8 cellular contexts compared by ENCODE assay signal in genomic region chr4:188976644-188977115, GRCh38.
A peak's percentile ranks its signal among the peaks of the same experiment; 100 is the strongest.
DNase-seq lines count a peak whose midpoint lies in the region; ATAC-seq, FAIRE-seq and TF ChIP-seq lines count a peak whose summit lies in the region.

No MANE protein-coding gene starts in this region.

- TF ChIP-seq CTCF in LNCaP clone FGC (IDR thresholded peaks at IDR 0.05; ENCODE audit: control insufficient read depth, extremely low read depth, insufficient read depth), result no peak

- H3K4me3 ChIP-seq in LNCaP clone FGC (ENCODE audit: low read depth, low read length), result no peak overlapping the region
- H3K4me3 ChIP-seq in small intestine (ENCODE audit: low read depth in 1 of 2, low read length in 2 of 2), result no peak overlapping the region

- no peaks in the 10 kb centered on the region for H3K27me3 ChIP-seq in small intestine (ENCODE audit: control insufficient read depth in 2 of 2, insufficient read depth in 2 of 2, low read length in 2 of 2)

- no peaks in the 10 kb centered on the region for H3K9me3 ChIP-seq in small intestine (ENCODE audit: control insufficient read depth, low read depth)

- FAIRE-seq in small intestine (lab: Jason Lieb, UNC), result no peak

- 6 to 17% (median 16%) methylated on average over 2 of the region's 2 CpGs for WGBS in small intestine, 3 donors

- no peak overlapping the region for H3K27ac ChIP-seq in small intestine (ENCODE audit: low read depth in 1 of 2, low read length in 1 of 2)

- DNase-seq in AG08395 (ENCODE audit: low spot score), result peak; percentile 33
- DNase-seq in LNCaP clone FGC (ENCODE audit: low read depth), result peak; percentile 47
- DNase-seq in SW480 (ENCODE audit: low spot score), result peak; percentile 27
- peak; percentile 8 for DNase-seq in inferior parietal cortex (ENCODE audit: extremely low spot score)
- no peak for DNase-seq in small intestine
- no peak for DNase-seq in stimulated activated CD4-positive, alpha-beta T cell treated with anti-CD3 and anti-CD28 coated beads, Interleukin-2, amount 100 ng/mL, for 24 hours
- DNase-seq in NCI-H446 treated with DMSO at 0.1 percent for 48 hours (lab: John Stamatoyannopoulos, UW), result no peak

- H3K4me1 ChIP-seq in small intestine (ENCODE audit: control insufficient read depth in 2 of 2, insufficient read depth in 1 of 2, low read depth in 1 of 2, low read length in 1 of 2), result no peaks in the 10 kb centered on the region

- no peaks in the 10 kb centered on the region for H3K36me3 ChIP-seq in small intestine (ENCODE audit: control insufficient read depth in 2 of 2, insufficient read depth in 2 of 2, low read length in 2 of 2)

- ATAC-seq in HG03280 (IDR thresholded peaks at IDR 0.05; ENCODE audit: unreplicated experiment), result no peak

Comparison
In these comparisons a context has a peak if more than half of its experiments do, and no peak if none do; other contexts are left out.
1. DNase-seq: peak in AG08395 (single experiment), LNCaP clone FGC (single experiment), SW480 (single experiment) and inferior parietal cortex (single experiment); none in small intestine (single experiment), stimulated activated CD4-positive, alpha-beta T cell treated with anti-CD3 and anti-CD28 coated beads, Interleukin-2, amount 100 ng/mL, for 24 hours (0 of 2) and NCI-H446 treated with DMSO at 0.1 percent for 48 hours (single experiment).